21 cellular contexts compared by ENCODE assay signal in the genomic region with DNA sequence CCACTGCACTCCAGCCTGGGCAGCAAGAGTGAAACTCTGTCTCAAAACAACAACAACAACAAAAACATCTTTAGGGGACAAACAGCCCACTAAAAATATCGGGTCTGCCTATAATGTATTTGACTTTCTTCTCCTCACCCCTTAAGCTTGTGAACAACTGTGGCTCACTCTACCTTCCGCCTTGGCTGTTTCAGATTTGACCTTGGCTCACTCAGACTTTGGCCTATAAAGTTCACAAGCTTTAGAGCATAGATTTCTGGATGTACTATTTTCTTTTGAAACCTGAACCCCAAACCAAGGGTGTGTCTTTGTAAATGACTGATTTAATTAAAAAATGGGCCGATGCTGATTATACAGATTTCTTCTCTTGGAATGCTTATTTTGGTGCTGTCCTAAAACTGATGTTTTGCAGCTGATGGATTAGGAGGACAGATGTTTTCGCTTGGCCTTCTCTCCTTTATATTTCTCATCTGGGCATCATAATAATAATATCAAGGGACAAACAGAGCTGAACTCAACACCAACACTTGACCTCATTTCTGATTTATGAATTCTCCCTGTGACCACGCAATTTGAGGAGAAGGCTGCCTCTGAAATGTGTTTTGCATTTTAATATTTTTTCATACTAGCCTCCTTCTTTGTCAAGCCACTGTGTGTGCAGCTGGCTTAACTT. TPM values are rescaled to one million over a fixed set of nuclear protein-coding genes. Genes with fewer than 3 reads are reported as not detected.
A peak's percentile ranks its signal among the peaks of the same experiment; 100 is the strongest.
DNase-seq lines count a peak whose midpoint lies in the region; ATAC-seq and TF ChIP-seq lines count a peak whose summit lies in the region.
"Had no signal": no experiment of that assay in that cellular context is flagged by ENCODE, and none has a peak within 500 bp of the region (broad histone marks: within the 10 kb centered on the region; RNA-seq: fewer than 3 reads in every experiment).

No MANE protein-coding gene starts in this region.

- TF ChIP-seq CTCF in heart left ventricle (IDR thresholded peaks at IDR 0.05) (no peak), right atrium auricular region (IDR thresholded peaks at IDR 0.05) (no peak), VCaP (conservative IDR thresholded peaks at IDR 0.05) (no peak), suprapubic skin (IDR thresholded peaks at IDR 0.05) (no peak), WERI-Rb-1 (IDR thresholded peaks at IDR 0.05; ENCODE audit: low read depth, low read length) (no peak)

- TF ChIP-seq EP300 in suprapubic skin (IDR thresholded peaks at IDR 0.05) = no peak

- H3K27ac ChIP-seq in heart left ventricle (peak overlapping the region in 10 of 12 donors; percentile 21 to 78 (median 50)), right atrium auricular region (peak overlapping the region in 1 of 2 donors; percentile 42), VCaP (peak overlapping the region; percentile 68; the same call in 1 of the 2 replicates), suprapubic skin (peak overlapping the region; percentile 5), WERI-Rb-1 (no peak overlapping the region)
- H3K27ac ChIP-seq: stomach, tibial artery had no signal

- no peaks in the 10 kb centered on the region for H3K27me3 ChIP-seq in heart left ventricle
- H3K27me3 ChIP-seq in right atrium auricular region = no peaks in the 10 kb centered on the region
- no peaks in the 10 kb centered on the region for H3K27me3 ChIP-seq in suprapubic skin
- H3K27me3 ChIP-seq in WERI-Rb-1 (ENCODE audit: insufficient read depth, low read depth, severe bottlenecking) = no peaks in the 10 kb centered on the region
- H3K27me3 ChIP-seq: BE2C, esophagus muscularis mucosa, gastroesophageal sphincter, stomach, tibial artery had no signal

- H3K36me3 ChIP-seq in heart left ventricle (no peaks in the 10 kb centered on the region), right atrium auricular region (no peaks in the 10 kb centered on the region), suprapubic skin (no peaks in the 10 kb centered on the region), WERI-Rb-1 (no peaks in the 10 kb centered on the region)
- H3K36me3 ChIP-seq: BE2C, esophagus muscularis mucosa, gastroesophageal sphincter, stomach, tibial artery had no signal

- no peak overlapping the region for H3K4me3 ChIP-seq in heart left ventricle
- no peak overlapping the region for H3K4me3 ChIP-seq in right atrium auricular region
- H3K4me3 ChIP-seq in suprapubic skin = no peak overlapping the region
- H3K4me3 ChIP-seq in WERI-Rb-1 (ENCODE audit: low read depth, low read length) = no peak overlapping the region
- H3K4me3 ChIP-seq: esophagus muscularis mucosa, gastroesophageal sphincter, stomach, tibial artery had no signal

- intact Hi-C loops in heart left ventricle (cut with DNase I) (loop anchor here in 5 of 10 donors (2.0 to 5.0 kb wide), 4 partner anchors 37 to 127 kb away; a partner anchor contains a TSS), left ventricle myocardium superior (cut with micrococcal nuclease) (no loop called here)

- no peak for DNase-seq in heart left ventricle
- DNase-seq in right atrium auricular region (ENCODE audit: low spot score) = no peak
- DNase-seq in left ventricle myocardium superior = no peak
- no peak for DNase-seq in suprapubic skin (ENCODE audit: low spot score in 2 of 2)
- no peak for DNase-seq in WERI-Rb-1
- no peak for DNase-seq in DMS79 treated with DMSO at 0.1 percent for 48 hours (lab: John Stamatoyannopoulos, UW)
- DNase-seq: activated CD4-positive, alpha-beta memory T cell treated with anti-CD3 and anti-CD28 coated beads for 36 hours; activated naive CD4-positive, alpha-beta T cell; activated naive CD8-positive, alpha-beta T cell treated with anti-CD3 and anti-CD28 coated beads, Interleukin-2, amount 50 U/mL, for 24 hours; activated T-cell treated with anti-CD3 and anti-CD28 coated beads, Interleukin-2, amount 50 U/mL, for 72 hours; cerebellar nuclear complex; hippocampal formation; NCI-H1694; stimulated activated CD4-positive, alpha-beta T cell treated with anti-CD3 and anti-CD28 coated beads, Interleukin-4, amount 100 ng/mL, for 1 hour; tibial artery had no signal

- 77 to 87% (median 81%) methylated on average over 5 of the region's 5 CpGs for WGBS in heart left ventricle, 4 donors
- 64% methylated on average over 5 of the region's 5 CpGs for WGBS in suprapubic skin

- H3K4me1 ChIP-seq in heart left ventricle (peaks cover 0 to 43% (median 18%) of the 10 kb centered on the region in 12 donors), right atrium auricular region (peaks cover 0 to 23% of the 10 kb centered on the region in 2 donors), suprapubic skin (peaks cover 18% of the 10 kb centered on the region)
- H3K4me1 ChIP-seq: BE2C had no signal

- TF ChIP-seq POLR2A in heart left ventricle (IDR thresholded peaks at IDR 0.05) = no peak
- TF ChIP-seq POLR2A in suprapubic skin (IDR thresholded peaks at IDR 0.05) = no peak

- peak in 3 of 4 donors; percentile 36 to 43 (median 40) for ATAC-seq in heart left ventricle
- ATAC-seq in left ventricle myocardium superior = peak; percentile 60
- no peak for ATAC-seq in GM19023 (IDR thresholded peaks at IDR 0.05; ENCODE audit: unreplicated experiment)
- ATAC-seq: activated naive CD8-positive, alpha-beta T cell treated with anti-CD3 and anti-CD28 coated beads, Interleukin-2, amount 50 U/mL, for 24 hours; activated T-cell treated with anti-CD3 and anti-CD28 coated beads, Interleukin-2, amount 50 U/mL, for 72 hours had no signal

- H3K9me3 ChIP-seq in heart left ventricle (peaks cover 0 to 16% (median 7%) of the 10 kb centered on the region in 12 donors), right atrium auricular region (peaks cover 4 to 6% of the 10 kb centered on the region in 2 donors), suprapubic skin (peaks cover 3% of the 10 kb centered on the region), WERI-Rb-1 (ENCODE audit: severe bottlenecking) (peaks cover 6% of the 10 kb centered on the region)

RNA-seq across cellular contexts. Expression of a gene that starts 40.2 kb away (rescaled TPM):
- total RNA-seq in heart left ventricle (100 to 1,000 TPM in 4 of 9 donors, 10 to 100 TPM in 5; 59.7 to 116 (median 93.4) TPM), right atrium auricular region (10 to 100 TPM; 55.4 to 88.4 TPM), left ventricle myocardium superior (143 TPM), suprapubic skin (10 to 100 TPM in 3 of 4 donors, 1 to 10 TPM in 1; 9.1 to 16.1 (median 11.2) TPM)
- polyA plus RNA-seq in heart left ventricle = 10 to 100 TPM; 32.8 to 55.4 TPM
